In the genomic region with DNA sequence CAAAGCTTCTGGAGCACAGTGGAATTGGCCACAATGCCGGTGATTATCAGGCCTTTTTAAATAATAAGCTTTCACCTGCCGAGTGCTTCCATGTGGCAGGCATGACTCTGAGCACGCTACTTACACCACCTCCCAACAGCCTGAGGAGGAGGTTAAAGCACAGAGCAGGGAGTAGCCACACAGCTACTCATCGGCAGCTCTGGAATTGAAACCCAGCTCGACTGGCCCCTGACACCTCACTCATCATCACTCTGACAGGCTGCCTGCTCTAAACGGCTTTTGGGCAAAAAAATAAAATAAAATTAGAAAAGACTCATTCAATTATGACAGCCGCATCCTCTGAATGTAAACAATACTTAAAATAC, we compare ENCODE assay signal across 1 cellular context.
TF ChIP-seq lines count a peak whose summit lies in the region.

No MANE protein-coding gene starts in this region.

TF ChIP-seq in GM23338, 12 proteins besides CTCF, POLR2A, EP300 and RAD21 (continued from another document):
- TF ChIP-seq, protein P1, sequence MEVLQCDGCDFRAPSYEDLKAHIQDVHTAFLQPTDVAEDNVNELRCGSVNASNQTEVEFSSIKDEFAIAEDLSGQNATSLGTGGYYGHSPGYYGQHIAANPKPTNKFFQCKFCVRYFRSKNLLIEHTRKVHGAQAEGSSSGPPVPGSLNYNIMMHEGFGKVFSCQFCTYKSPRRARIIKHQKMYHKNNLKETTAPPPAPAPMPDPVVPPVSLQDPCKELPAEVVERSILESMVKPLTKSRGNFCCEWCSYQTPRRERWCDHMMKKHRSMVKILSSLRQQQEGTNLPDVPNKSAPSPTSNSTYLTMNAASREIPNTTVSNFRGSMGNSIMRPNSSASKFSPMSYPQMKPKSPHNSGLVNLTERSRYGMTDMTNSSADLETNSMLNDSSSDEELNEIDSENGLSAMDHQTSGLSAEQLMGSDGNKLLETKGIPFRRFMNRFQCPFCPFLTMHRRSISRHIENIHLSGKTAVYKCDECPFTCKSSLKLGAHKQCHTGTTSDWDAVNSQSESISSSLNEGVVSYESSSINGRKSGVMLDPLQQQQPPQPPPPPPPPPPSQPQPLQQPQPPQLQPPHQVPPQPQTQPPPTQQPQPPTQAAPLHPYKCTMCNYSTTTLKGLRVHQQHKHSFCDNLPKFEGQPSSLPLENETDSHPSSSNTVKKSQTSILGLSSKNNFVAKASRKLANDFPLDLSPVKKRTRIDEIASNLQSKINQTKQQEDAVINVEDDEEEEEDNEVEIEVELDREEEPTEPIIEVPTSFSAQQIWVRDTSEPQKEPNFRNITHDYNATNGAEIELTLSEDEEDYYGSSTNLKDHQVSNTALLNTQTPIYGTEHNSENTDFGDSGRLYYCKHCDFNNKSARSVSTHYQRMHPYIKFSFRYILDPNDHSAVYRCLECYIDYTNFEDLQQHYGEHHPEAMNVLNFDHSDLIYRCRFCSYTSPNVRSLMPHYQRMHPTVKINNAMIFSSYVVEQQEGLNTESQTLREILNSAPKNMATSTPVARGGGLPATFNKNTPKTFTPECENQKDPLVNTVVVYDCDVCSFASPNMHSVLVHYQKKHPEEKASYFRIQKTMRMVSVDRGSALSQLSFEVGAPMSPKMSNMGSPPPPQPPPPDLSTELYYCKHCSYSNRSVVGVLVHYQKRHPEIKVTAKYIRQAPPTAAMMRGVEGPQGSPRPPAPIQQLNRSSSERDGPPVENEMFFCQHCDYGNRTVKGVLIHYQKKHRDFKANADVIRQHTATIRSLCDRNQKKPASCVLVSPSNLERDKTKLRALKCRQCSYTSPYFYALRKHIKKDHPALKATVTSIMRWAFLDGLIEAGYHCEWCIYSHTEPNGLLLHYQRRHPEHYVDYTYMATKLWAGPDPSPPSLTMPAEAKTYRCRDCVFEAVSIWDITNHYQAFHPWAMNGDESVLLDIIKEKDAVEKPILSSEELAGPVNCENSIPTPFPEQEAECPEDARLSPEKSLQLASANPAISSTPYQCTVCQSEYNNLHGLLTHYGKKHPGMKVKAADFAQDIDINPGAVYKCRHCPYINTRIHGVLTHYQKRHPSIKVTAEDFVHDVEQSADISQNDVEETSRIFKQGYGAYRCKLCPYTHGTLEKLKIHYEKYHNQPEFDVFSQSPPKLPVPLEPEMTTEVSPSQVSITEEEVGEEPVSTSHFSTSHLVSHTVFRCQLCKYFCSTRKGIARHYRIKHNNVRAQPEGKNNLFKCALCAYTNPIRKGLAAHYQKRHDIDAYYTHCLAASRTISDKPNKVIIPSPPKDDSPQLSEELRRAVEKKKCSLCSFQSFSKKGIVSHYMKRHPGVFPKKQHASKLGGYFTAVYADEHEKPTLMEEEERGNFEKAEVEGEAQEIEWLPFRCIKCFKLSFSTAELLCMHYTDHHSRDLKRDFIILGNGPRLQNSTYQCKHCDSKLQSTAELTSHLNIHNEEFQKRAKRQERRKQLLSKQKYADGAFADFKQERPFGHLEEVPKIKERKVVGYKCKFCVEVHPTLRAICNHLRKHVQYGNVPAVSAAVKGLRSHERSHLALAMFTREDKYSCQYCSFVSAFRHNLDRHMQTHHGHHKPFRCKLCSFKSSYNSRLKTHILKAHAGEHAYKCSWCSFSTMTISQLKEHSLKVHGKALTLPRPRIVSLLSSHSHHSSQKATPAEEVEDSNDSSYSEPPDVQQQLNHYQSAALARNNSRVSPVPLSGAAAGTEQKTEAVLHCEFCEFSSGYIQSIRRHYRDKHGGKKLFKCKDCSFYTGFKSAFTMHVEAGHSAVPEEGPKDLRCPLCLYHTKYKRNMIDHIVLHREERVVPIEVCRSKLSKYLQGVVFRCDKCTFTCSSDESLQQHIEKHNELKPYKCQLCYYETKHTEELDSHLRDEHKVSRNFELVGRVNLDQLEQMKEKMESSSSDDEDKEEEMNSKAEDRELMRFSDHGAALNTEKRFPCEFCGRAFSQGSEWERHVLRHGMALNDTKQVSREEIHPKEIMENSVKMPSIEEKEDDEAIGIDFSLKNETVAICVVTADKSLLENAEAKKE (CRISPR knock-in tag; IDR thresholded peaks at IDR 0.05): no peak
- TF ChIP-seq NANOG (IDR thresholded peaks at IDR 0.05; ENCODE audit: borderline replicate concordance) (no peak), STAT1 (IDR thresholded peaks at IDR 0.05; ENCODE audit: unreplicated experiment) (no peak), EZH2phosphoT487 (IDR thresholded peaks at IDR 0.05; ENCODE audit: unreplicated experiment) (no peak), JUNB (IDR thresholded peaks at IDR 0.05; ENCODE audit: unreplicated experiment) (no peak)
- TF ChIP-seq, protein P2, sequence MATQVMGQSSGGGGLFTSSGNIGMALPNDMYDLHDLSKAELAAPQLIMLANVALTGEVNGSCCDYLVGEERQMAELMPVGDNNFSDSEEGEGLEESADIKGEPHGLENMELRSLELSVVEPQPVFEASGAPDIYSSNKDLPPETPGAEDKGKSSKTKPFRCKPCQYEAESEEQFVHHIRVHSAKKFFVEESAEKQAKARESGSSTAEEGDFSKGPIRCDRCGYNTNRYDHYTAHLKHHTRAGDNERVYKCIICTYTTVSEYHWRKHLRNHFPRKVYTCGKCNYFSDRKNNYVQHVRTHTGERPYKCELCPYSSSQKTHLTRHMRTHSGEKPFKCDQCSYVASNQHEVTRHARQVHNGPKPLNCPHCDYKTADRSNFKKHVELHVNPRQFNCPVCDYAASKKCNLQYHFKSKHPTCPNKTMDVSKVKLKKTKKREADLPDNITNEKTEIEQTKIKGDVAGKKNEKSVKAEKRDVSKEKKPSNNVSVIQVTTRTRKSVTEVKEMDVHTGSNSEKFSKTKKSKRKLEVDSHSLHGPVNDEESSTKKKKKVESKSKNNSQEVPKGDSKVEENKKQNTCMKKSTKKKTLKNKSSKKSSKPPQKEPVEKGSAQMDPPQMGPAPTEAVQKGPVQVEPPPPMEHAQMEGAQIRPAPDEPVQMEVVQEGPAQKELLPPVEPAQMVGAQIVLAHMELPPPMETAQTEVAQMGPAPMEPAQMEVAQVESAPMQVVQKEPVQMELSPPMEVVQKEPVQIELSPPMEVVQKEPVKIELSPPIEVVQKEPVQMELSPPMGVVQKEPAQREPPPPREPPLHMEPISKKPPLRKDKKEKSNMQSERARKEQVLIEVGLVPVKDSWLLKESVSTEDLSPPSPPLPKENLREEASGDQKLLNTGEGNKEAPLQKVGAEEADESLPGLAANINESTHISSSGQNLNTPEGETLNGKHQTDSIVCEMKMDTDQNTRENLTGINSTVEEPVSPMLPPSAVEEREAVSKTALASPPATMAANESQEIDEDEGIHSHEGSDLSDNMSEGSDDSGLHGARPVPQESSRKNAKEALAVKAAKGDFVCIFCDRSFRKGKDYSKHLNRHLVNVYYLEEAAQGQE (IDR thresholded peaks at IDR 0.05; ENCODE audit: unreplicated experiment): no peak
